In genomic region chr1:182795563-182796228, GRCh38 we compare ENCODE assay signal across 2 cellular contexts.
TF ChIP-seq lines count a peak whose summit lies in the region.

No MANE protein-coding gene starts in this region.

TF ChIP-seq in K562, 482 proteins besides CTCF, POLR2A, EP300 and RAD21 (continues in another document):
- TF ChIP-seq NFRKB (IDR thresholded peaks at IDR 0.05; ENCODE audit: low read depth): no peak
- TF ChIP-seq, protein P1, sequence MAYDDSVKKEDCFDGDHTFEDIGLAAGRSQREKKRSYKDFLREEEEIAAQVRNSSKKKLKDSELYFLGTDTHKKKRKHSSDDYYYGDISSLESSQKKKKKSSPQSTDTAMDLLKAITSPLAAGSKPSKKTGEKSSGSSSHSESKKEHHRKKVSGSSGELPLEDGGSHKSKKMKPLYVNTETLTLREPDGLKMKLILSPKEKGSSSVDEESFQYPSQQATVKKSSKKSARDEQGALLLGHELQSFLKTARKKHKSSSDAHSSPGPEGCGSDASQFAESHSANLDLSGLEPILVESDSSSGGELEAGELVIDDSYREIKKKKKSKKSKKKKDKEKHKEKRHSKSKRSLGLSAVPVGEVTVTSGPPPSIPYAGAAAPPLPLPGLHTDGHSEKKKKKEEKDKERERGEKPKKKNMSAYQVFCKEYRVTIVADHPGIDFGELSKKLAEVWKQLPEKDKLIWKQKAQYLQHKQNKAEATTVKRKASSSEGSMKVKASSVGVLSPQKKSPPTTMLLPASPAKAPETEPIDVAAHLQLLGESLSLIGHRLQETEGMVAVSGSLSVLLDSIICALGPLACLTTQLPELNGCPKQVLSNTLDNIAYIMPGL (CRISPR knock-in tag; IDR thresholded peaks at IDR 0.05): no peak
- no peak for TF ChIP-seq ESRRA (IDR thresholded peaks at IDR 0.05; ENCODE audit: borderline replicate concordance, low read depth)
- no peak for TF ChIP-seq NR4A1 (CRISPR knock-in tag; IDR thresholded peaks at IDR 0.05)
- TF ChIP-seq NR4A1 (tag; IDR thresholded peaks at IDR 0.05): no peak
- TF ChIP-seq THAP7 (CRISPR knock-in tag; IDR thresholded peaks at IDR 0.05): no peak
- TF ChIP-seq PREB (CRISPR knock-in tag; IDR thresholded peaks at IDR 0.05): no peak
- no peak for TF ChIP-seq SAFB (IDR thresholded peaks at IDR 0.05; ENCODE audit: borderline replicate concordance, low read depth, low read length)
- no peak for TF ChIP-seq NUFIP1 (IDR thresholded peaks at IDR 0.05; ENCODE audit: partially characterized antibody)
- no peak for TF ChIP-seq E2F8 (IDR thresholded peaks at IDR 0.05; ENCODE audit: low read depth, partially characterized antibody)
- TF ChIP-seq SMAD1 (IDR thresholded peaks at IDR 0.05; ENCODE audit: low read depth, low read length, partially characterized antibody): no peak
- no peak for TF ChIP-seq PPARD (CRISPR knock-in tag; IDR thresholded peaks at IDR 0.05)
- TF ChIP-seq TAF15 (IDR thresholded peaks at IDR 0.05; ENCODE audit: low read depth, low read length): no peak
- TF ChIP-seq ZKSCAN3 (CRISPR knock-in tag; IDR thresholded peaks at IDR 0.05): no peak
- peak; percentile 52; the same call in 1 of the 2 replicates for TF ChIP-seq MTA1 (IDR thresholded peaks at IDR 0.05; ENCODE audit: borderline replicate concordance)
- TF ChIP-seq NONO (IDR thresholded peaks at IDR 0.05; ENCODE audit: low read depth in 2 of 2, low read length in 1 of 2): no peak
- peak; percentile 30; the same call in 1 of the 2 replicates for TF ChIP-seq CTBP1 (IDR thresholded peaks at IDR 0.05; ENCODE audit: borderline replicate concordance)
- no peak for TF ChIP-seq GATA2 (CRISPR knock-in tag; IDR thresholded peaks at IDR 0.05)
- peak; percentile 79 for TF ChIP-seq ARID1B (IDR thresholded peaks at IDR 0.05)
- TF ChIP-seq TBP (optimal IDR thresholded peaks at IDR 0.05; ENCODE audit: low read depth, low read length): no peak
- TF ChIP-seq ZNF316 (IDR thresholded peaks at IDR 0.05): peak; percentile 98
- TF ChIP-seq GTF2B (IDR thresholded peaks at IDR 0.05; ENCODE audit: extremely low read depth, insufficient read length): no peak
- TF ChIP-seq L3MBTL2 (IDR thresholded peaks at IDR 0.05): peak; percentile 83
- TF ChIP-seq E2F6 (IDR thresholded peaks at IDR 0.05; ENCODE audit: borderline replicate concordance in 1 of 2, extremely low read depth in 1 of 2, insufficient read depth in 1 of 2, insufficient read length in 1 of 2, low read depth in 1 of 2, low read length in 1 of 2, poor library complexity in 1 of 2, severe bottlenecking in 1 of 2): no peak

TF ChIP-seq in liver, 16 proteins besides CTCF, POLR2A, EP300 and RAD21:
- peak; percentile 14 for TF ChIP-seq SP1 (IDR thresholded peaks at IDR 0.05)
- no peak for TF ChIP-seq HNF4A (conservative IDR thresholded peaks at IDR 0.05)
- peak; percentile 79 for TF ChIP-seq NR2F2 (IDR thresholded peaks at IDR 0.05)
- no peak for TF ChIP-seq TAF1 (conservative IDR thresholded peaks at IDR 0.05)
- TF ChIP-seq, protein P2, sequence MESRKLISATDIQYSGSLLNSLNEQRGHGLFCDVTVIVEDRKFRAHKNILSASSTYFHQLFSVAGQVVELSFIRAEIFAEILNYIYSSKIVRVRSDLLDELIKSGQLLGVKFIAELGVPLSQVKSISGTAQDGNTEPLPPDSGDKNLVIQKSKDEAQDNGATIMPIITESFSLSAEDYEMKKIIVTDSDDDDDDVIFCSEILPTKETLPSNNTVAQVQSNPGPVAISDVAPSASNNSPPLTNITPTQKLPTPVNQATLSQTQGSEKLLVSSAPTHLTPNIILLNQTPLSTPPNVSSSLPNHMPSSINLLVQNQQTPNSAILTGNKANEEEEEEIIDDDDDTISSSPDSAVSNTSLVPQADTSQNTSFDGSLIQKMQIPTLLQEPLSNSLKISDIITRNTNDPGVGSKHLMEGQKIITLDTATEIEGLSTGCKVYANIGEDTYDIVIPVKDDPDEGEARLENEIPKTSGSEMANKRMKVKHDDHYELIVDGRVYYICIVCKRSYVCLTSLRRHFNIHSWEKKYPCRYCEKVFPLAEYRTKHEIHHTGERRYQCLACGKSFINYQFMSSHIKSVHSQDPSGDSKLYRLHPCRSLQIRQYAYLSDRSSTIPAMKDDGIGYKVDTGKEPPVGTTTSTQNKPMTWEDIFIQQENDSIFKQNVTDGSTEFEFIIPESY (IDR thresholded peaks at IDR 0.05): no peak
- TF ChIP-seq REST (IDR thresholded peaks at IDR 0.05): no peak
- TF ChIP-seq, protein P3, sequence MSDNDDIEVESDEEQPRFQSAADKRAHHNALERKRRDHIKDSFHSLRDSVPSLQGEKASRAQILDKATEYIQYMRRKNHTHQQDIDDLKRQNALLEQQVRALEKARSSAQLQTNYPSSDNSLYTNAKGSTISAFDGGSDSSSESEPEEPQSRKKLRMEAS (IDR thresholded peaks at IDR 0.05): peak; percentile 39
- TF ChIP-seq FOXA2 (IDR thresholded peaks at IDR 0.05): no peak
- no peak for TF ChIP-seq GABPA (IDR thresholded peaks at IDR 0.05 in 1 of 2, conservative IDR thresholded peaks at IDR 0.05 in 1 of 2)
- TF ChIP-seq FOXA1 (IDR thresholded peaks at IDR 0.05): no peak
- TF ChIP-seq JUND (IDR thresholded peaks at IDR 0.05): no peak
- TF ChIP-seq EGR1 (IDR thresholded peaks at IDR 0.05; ENCODE audit: low read depth in 2 of 2): no peak
- no peak for TF ChIP-seq YY1 (IDR thresholded peaks at IDR 0.05)
- TF ChIP-seq HNF4G (IDR thresholded peaks at IDR 0.05): no peak
